Comparison of ENCODE assay signal across 12 cellular contexts in the genomic region with DNA sequence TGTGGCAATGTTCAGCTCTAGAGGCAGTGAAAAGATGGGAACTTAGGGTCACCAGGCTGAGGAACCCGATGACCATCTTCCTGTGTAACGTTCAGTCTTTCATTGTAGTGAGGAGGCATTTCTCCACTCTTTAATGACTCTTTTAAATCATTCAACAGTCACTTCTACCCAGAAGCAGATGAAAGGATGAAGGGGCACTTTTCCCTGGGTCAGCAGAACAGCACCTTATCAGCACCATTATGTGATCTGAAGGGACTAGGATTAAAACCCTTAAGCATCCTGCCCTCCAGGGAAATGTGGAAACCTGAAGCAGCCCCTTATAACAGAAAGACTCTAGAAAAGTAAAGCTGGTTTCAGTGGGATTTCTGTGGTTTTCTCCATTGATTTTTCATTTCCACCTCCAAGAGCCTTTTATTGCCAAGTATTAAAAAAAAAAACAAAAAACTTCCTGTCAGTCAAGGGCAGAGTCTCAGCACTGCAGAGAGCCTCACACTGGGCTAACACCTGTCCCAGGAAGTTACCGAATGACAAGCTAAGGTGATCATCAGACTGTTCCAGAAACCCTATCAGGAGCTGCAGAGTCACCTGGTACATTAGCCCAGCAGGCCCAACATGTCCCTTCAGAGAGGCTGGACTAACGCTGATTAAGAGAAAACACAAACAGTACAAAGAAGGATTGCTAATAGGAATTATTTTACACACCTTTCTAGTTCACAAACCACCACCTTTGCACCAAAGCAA.
DNase-seq lines count a peak whose midpoint lies in the region; ATAC-seq and TF ChIP-seq lines count a peak whose summit lies in the region.
"Had no signal": no experiment of that assay in that cellular context is flagged by ENCODE, and none has a peak within 500 bp of the region (broad histone marks: within the 10 kb centered on the region; RNA-seq: fewer than 3 reads in every experiment).

No MANE protein-coding gene starts in this region.

- H3K27me3 ChIP-seq in BLaER1 treated with 17β-estradiol and CSF1 and Interleukin-3, amounts not matched to agents 10 nM and 100 nM: no peaks in the 10 kb centered on the region
- no peaks in the 10 kb centered on the region for H3K27me3 ChIP-seq in mammary epithelial cell (ENCODE audit: insufficient read depth, low read length)
- H3K27me3 ChIP-seq in mucosa of rectum (ENCODE audit: control insufficient read depth in 2 of 2, insufficient read depth in 2 of 2, low read length in 2 of 2): no peaks in the 10 kb centered on the region
- H3K27me3 ChIP-seq in WERI-Rb-1 (ENCODE audit: insufficient read depth, low read depth, severe bottlenecking): no peaks in the 10 kb centered on the region
- no peaks in the 10 kb centered on the region for H3K27me3 ChIP-seq in vagina
- H3K27me3 ChIP-seq in spleen (replicated peaks in 1 of 7): no peaks in the 10 kb centered on the region

- no peaks in the 10 kb centered on the region for H3K36me3 ChIP-seq in BLaER1 treated with 17β-estradiol and CSF1 and Interleukin-3, amounts not matched to agents 10 nM and 100 nM
- H3K36me3 ChIP-seq in mammary epithelial cell (ENCODE audit: insufficient read depth, low read length) (no peaks in the 10 kb centered on the region), mucosa of rectum (ENCODE audit: control insufficient read depth in 2 of 2, insufficient read depth in 2 of 2, low read length in 2 of 2) (no peaks in the 10 kb centered on the region), WERI-Rb-1 (no peaks in the 10 kb centered on the region), vagina (no peaks in the 10 kb centered on the region), spleen (no peaks in the 10 kb centered on the region)

- no peaks in the 10 kb centered on the region for H4K20me1 ChIP-seq in BLaER1 treated with 17β-estradiol and CSF1 and Interleukin-3, amounts not matched to agents 10 nM and 100 nM
- no peaks in the 10 kb centered on the region for H4K20me1 ChIP-seq in mammary epithelial cell (ENCODE audit: insufficient read depth, low read length)

- no peak overlapping the region for H3K9ac ChIP-seq in BLaER1 treated with 17β-estradiol and CSF1 and Interleukin-3, amounts not matched to agents 10 nM and 100 nM
- H3K9ac ChIP-seq in mammary epithelial cell (ENCODE audit: insufficient read depth, low read length): peak overlapping the region; percentile 2
- H3K9ac ChIP-seq in mucosa of rectum (ENCODE audit: low read depth in 1 of 2, low read length in 2 of 2): peak overlapping the region in 1 of 2 donors; percentile 52

- dilution Hi-C loops in mammary epithelial cell (cut with HindIII; ENCODE audit: low sequenced_read_pairs): no loop called here

- DNase-seq in HT-29 (ENCODE audit: low spot score) (peak; percentile 56), mammary epithelial cell (no peak), WERI-Rb-1 (no peak), vagina (ENCODE audit: extremely low spot score in 2 of 2) (no peak), spleen (no peak)
- DNase-seq: activated CD8-positive, alpha-beta memory T cell treated with anti-CD3 and anti-CD28 coated beads for 24 hours; cortex of kidney; foreskin fibroblast; NCI-H226 had no signal

- H3K27ac ChIP-seq in BLaER1 treated with 17β-estradiol and CSF1 and Interleukin-3, amounts not matched to agents 10 nM and 100 nM: no peak overlapping the region
- no peak overlapping the region for H3K27ac ChIP-seq in mammary epithelial cell (ENCODE audit: insufficient read depth, low read depth, low read length)
- H3K27ac ChIP-seq in mucosa of rectum (ENCODE audit: low read depth in 2 of 2, low read length in 2 of 2): peak overlapping the region; percentile 69 to 86
- no peak overlapping the region for H3K27ac ChIP-seq in WERI-Rb-1
- no peak overlapping the region for H3K27ac ChIP-seq in vagina
- no peak overlapping the region for H3K27ac ChIP-seq in spleen

- H3K4me1 ChIP-seq in BLaER1 treated with 17β-estradiol and CSF1 and Interleukin-3, amounts not matched to agents 10 nM and 100 nM: peaks cover 0 to 24% (median 18%) of the 10 kb centered on the region in 10 experiments; a peak in 14 of 20 replicates
- H3K4me1 ChIP-seq in mammary epithelial cell (ENCODE audit: insufficient read depth, low read length) (peaks cover 52% of the 10 kb centered on the region), mucosa of rectum (ENCODE audit: control insufficient read depth in 2 of 2, insufficient read depth in 2 of 2, low read length in 2 of 2) (peaks cover 28 to 51% of the 10 kb centered on the region in 2 donors), vagina (peaks cover 31% of the 10 kb centered on the region), spleen (no peaks in the 10 kb centered on the region)

- no peak overlapping the region for H2AFZ ChIP-seq in mammary epithelial cell (ENCODE audit: low read depth, low read length)

- ATAC-seq in GM21576 (IDR thresholded peaks at IDR 0.05; ENCODE audit: unreplicated experiment): no peak

- no peak for TF ChIP-seq CTCF in mammary epithelial cell (conservative IDR thresholded peaks at IDR 0.05 in 1 of 2, IDR thresholded peaks at IDR 0.05 in 1 of 2; ENCODE audit: extremely low read depth in 1 of 2, insufficient read depth in 1 of 2, low read depth in 1 of 2, low read length in 2 of 2)
- no peak for TF ChIP-seq CTCF in WERI-Rb-1 (IDR thresholded peaks at IDR 0.05; ENCODE audit: low read depth, low read length)
- TF ChIP-seq CTCF in vagina (IDR thresholded peaks at IDR 0.05): no peak
- no peak for TF ChIP-seq CTCF in spleen (IDR thresholded peaks at IDR 0.05 in 8 of 11, conservative IDR thresholded peaks at IDR 0.05 in 3 of 11)

- intact Hi-C loops in mammary epithelial cell (cut with micrococcal nuclease): no loop called here
- intact Hi-C loops in vagina (cut with DNase I): no loop called here
- intact Hi-C loops in spleen (cut with DNase I; ENCODE audit: low total_unique reads): no loop called here

- CTCF ChIA-PET in mammary epithelial cell (lab: Charles Lee; ENCODE audit: low non-redundant PET): no interaction called here

- no peaks in the 10 kb centered on the region for H3K9me3 ChIP-seq in BLaER1 treated with 17β-estradiol and CSF1 and Interleukin-3, amounts not matched to agents 10 nM and 100 nM (replicated peaks in 1 of 11)
- no peaks in the 10 kb centered on the region for H3K9me3 ChIP-seq in mammary epithelial cell (replicated peaks; ENCODE audit: insufficient read depth, low read length)
- H3K9me3 ChIP-seq in mucosa of rectum (ENCODE audit: control insufficient read depth in 2 of 2, low read length in 2 of 2): no peaks in the 10 kb centered on the region
- no peaks in the 10 kb centered on the region for H3K9me3 ChIP-seq in WERI-Rb-1 (ENCODE audit: severe bottlenecking)
- no peaks in the 10 kb centered on the region for H3K9me3 ChIP-seq in vagina
- H3K9me3 ChIP-seq in spleen: no peaks in the 10 kb centered on the region

- no peak overlapping the region for H3K4me3 ChIP-seq in BLaER1 treated with 17β-estradiol and CSF1 and Interleukin-3, amounts not matched to agents 10 nM and 100 nM
- H3K4me3 ChIP-seq in mammary epithelial cell (replicated peaks in 1 of 3; ENCODE audit: insufficient read depth in 1 of 3, low read depth in 2 of 3, low read length in 3 of 3) (no peak overlapping the region), mucosa of rectum (ENCODE audit: low read length in 2 of 2) (no peak overlapping the region), WERI-Rb-1 (ENCODE audit: low read depth, low read length) (no peak overlapping the region), vagina (no peak overlapping the region), spleen (no peak overlapping the region)

- in situ Hi-C loops in mammary epithelial cell (cut with MboI; ENCODE audit: low sequenced_read_pairs in 2 of 2): no loop called here

- TF ChIP-seq POLR2A in vagina (IDR thresholded peaks at IDR 0.05) (no peak), spleen (IDR thresholded peaks at IDR 0.05) (no peak)

- H3K4me2 ChIP-seq in BLaER1 treated with 17β-estradiol and CSF1 and Interleukin-3, amounts not matched to agents 10 nM and 100 nM: peak overlapping the region in 7 of 11 experiments; percentile 27 to 50 (median 32); a peak in 10 of 22 replicates
- H3K4me2 ChIP-seq in mammary epithelial cell (ENCODE audit: insufficient read depth, low read depth, low read length): no peak overlapping the region

- 54% methylated on average over 4 of the region's 4 CpGs for WGBS in mammary epithelial cell (ENCODE audit: low coverage, missing lambda C conversion rate)
- WGBS in spleen, 5 donors: 59 to 85% (median 73%) methylated on average over 4 of the region's 4 CpGs

- no TSS peak for BruUV-seq in mammary epithelial cell (replicated peaks; lab: Mats Ljungman, UMichigan)

- peaks cover 4% of the 10 kb centered on the region for H3K79me2 ChIP-seq in mammary epithelial cell (ENCODE audit: insufficient read depth, low read length)

Comparison
In these comparisons a context has a peak if more than half of its experiments do, and no peak if none do; other contexts are left out.
1. H3K27ac ChIP-seq: peak in mucosa of rectum (2 of 2); none in BLaER1 treated with 17β-estradiol and CSF1 and Interleukin-3, amounts not matched to agents 10 nM and 100 nM (0 of 11), mammary epithelial cell (single experiment), WERI-Rb-1 (single experiment), vagina (single experiment) and spleen (0 of 8).